ENCODE assay signal across 18 cellular contexts in the genomic region with DNA sequence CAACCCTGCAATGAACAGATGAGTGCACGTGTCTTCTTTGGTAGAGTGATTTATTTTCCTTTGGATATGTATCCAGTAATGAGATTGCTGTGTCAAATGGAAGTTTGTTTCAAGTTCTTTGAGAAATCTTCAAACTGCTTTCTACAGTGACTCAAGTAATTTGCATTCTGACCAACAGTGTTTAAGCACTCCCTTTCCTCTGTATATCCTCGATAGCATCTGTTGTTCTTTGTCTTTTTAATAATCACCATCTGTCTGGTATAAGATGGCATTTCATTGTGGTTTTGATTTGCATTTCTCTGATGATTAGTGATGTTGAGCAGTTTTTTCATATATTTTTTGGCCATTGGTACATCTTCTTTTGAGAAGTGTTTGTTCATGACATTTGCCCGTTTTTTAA.
"Had no signal": no experiment of that assay in that cellular context is flagged by ENCODE, and none has a peak within 500 bp of the region (broad histone marks: within the 10 kb centered on the region; RNA-seq: fewer than 3 reads in every experiment).

No MANE protein-coding gene starts in this region.

- DNase-seq: activated B cell treated with CpG ODN at 0.5 μM for 24 hours; activated CD4-positive, alpha-beta T cell treated with anti-CD3 and anti-CD28 coated beads for 36 hours; activated CD4-positive, alpha-beta T cell treated with anti-CD3 and anti-CD28 coated beads, Interleukin-2, amount 50 U/mL, for 48 hours; activated CD8-positive, alpha-beta memory T cell treated with anti-CD3 and anti-CD28 coated beads, Interleukin-2, amount 50 U/mL, for 48 hours; activated naive CD4-positive, alpha-beta T cell; activated T-cell treated with anti-CD3 and anti-CD28 coated beads, Interleukin-2, amount 50 U/mL, for 4 hours; central memory CD4-positive, alpha-beta T cell; effector memory CD4-positive, alpha-beta T cell; head of caudate nucleus; hypothalamus; left ventricle myocardium superior; mammary epithelial cell; midbrain; natural killer cell; spleen; stimulated activated CD4-positive, alpha-beta T cell treated with anti-CD3 and anti-CD28 coated beads, Interleukin-4, amount 100 ng/mL, for 24 hours; stimulated activated naive CD4-positive, alpha-beta T cell treated with Interleukin-2 at 50 U/mL for 16 hours had no signal

- ATAC-seq: activated CD4-positive, alpha-beta T cell treated with anti-CD3 and anti-CD28 coated beads for 36 hours; activated T-cell treated with anti-CD3 and anti-CD28 coated beads, Interleukin-2, amount 50 U/mL, for 4 hours; gastroesophageal sphincter; left ventricle myocardium superior; natural killer cell had no signal
